In the genomic region with DNA sequence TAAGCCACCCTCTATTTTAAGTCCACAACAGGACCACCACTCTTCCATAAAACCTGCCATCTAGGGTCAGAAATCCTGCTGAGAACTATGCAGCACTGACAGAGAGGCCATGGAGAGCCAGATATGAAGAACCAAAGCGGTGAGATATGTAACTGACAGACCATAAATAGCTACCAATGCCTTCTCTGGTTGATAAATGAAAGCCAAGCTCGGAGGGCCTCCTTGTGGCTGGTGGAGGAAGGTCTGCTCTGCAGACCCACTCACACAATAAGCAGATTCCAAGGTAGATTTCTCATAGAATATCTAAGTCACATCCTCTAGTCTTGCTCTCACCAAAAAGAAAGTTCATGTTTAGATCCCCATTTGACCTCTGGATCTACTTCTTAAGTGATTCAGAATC, we compare ENCODE assay signal across 8 cellular contexts. TPM values are rescaled to one million over a fixed set of nuclear protein-coding genes. Genes with fewer than 3 reads are reported as not detected.
DNase-seq lines count a peak whose midpoint lies in the region; ATAC-seq and TF ChIP-seq lines count a peak whose summit lies in the region.

No MANE protein-coding gene starts in this region.

- POLR2A ChIA-PET in PC-9 (lab: Charles Lee; ENCODE audit: unreplicated experiment), result interaction anchor here (0.5 to 0.7 kb wide), 3 partner anchors 12 to 88 kb away, joined by 3 to 4 read pairs (median 3); no protein-coding TSS in a partner anchor

- no peak overlapping the region for H2AFZ ChIP-seq in DND-41 (ENCODE audit: low read depth, low read length)
- H2AFZ ChIP-seq in PC-9, result no peak overlapping the region

- H3K4me3 ChIP-seq in DND-41 (ENCODE audit: low read depth in 1 of 2, low read length in 2 of 2), result no peak overlapping the region
- H3K4me3 ChIP-seq in PC-9, result no peak overlapping the region
- no peak overlapping the region for H3K4me3 ChIP-seq in epithelial cell of esophagus (ENCODE audit: low read length)

- H3K27ac Mint-ChIP-seq in nephron progenitor cell, result no peak overlapping the region
- no peak overlapping the region for H3K27ac Mint-ChIP-seq in T-helper 2 cell treated with Interferon-gamma antibody and Interleukin-4, amounts not matched to agents 5 μg/mL and 100 μg/mL, for 36 hours

- no peak overlapping the region for H3K27ac ChIP-seq in DND-41 (ENCODE audit: low read length)
- H3K27ac ChIP-seq in PC-9, result no peak overlapping the region

- H3K9me3 ChIP-seq in DND-41 (ENCODE audit: insufficient read depth, low read length, severe bottlenecking) (no peaks in the 10 kb centered on the region), PC-9 (ENCODE audit: insufficient read depth, low read depth) (no peaks in the 10 kb centered on the region)

- no TSS peak for BruUV-seq in PC-9 (replicated peaks; lab: Mats Ljungman, UMichigan)

- H3K36me3 ChIP-seq in DND-41 (ENCODE audit: insufficient read depth, low read length), result peaks cover 42% of the 10 kb centered on the region
- peaks cover 27% of the 10 kb centered on the region for H3K36me3 ChIP-seq in PC-9 (ENCODE audit: low read depth)

- H3K4me1 ChIP-seq in DND-41 (ENCODE audit: insufficient read depth, low read length), result no peaks in the 10 kb centered on the region
- no peaks in the 10 kb centered on the region for H3K4me1 ChIP-seq in PC-9 (replicated peaks; ENCODE audit: insufficient read depth)

- peak; percentile 62 for TF ChIP-seq CTCF in DND-41 (IDR thresholded peaks at IDR 0.05; ENCODE audit: borderline replicate concordance, extremely low read depth, low read length, poor library complexity, severe bottlenecking)
- peak; percentile 65 for TF ChIP-seq CTCF in PC-9 (conservative IDR thresholded peaks at IDR 0.05)
- TF ChIP-seq CTCF in epithelial cell of esophagus (IDR thresholded peaks at IDR 0.05; ENCODE audit: insufficient read depth, low read depth, low read length, missing control alignments), result peak; percentile 64
- TF ChIP-seq CTCF in nephron progenitor cell (IDR thresholded peaks at IDR 0.05), result peak; percentile 52

- H4K20me1 ChIP-seq in DND-41 (ENCODE audit: insufficient read depth, low read length), result peaks cover 33% of the 10 kb centered on the region
- H4K20me1 ChIP-seq in PC-9 (ENCODE audit: insufficient read depth), result peaks cover 27% of the 10 kb centered on the region; the same call in 1 of the 2 replicates

- DNase-seq in DND-41 (peak; percentile 46), PC-9 (no peak), epithelial cell of esophagus (ENCODE audit: low read depth) (peak; percentile 62), nephron progenitor cell (peak; percentile 28)
- DNase-seq in T-helper 2 cell treated with Interferon-gamma antibody and Interleukin-4, amounts not matched to agents 5 μg/mL and 100 μg/mL, for 36 hours (ENCODE audit: low spot score), result no peak
- no peak for DNase-seq in activated effector memory CD4-positive, alpha-beta T cell treated with Interleukin-2 at 50 U/mL for 16 hours

- H3K79me2 ChIP-seq in DND-41 (ENCODE audit: insufficient read depth, low read length), result no peaks in the 10 kb centered on the region; the same call in 1 of the 2 replicates
- H3K79me2 ChIP-seq in PC-9 (ENCODE audit: low read depth), result peaks cover 22% of the 10 kb centered on the region

- CTCF ChIA-PET in PC-9 (lab: Charles Lee), result interaction anchor here (0.6 to 2.0 kb wide), 9 partner anchors 10 to 281 kb away, joined by 3 to 8 read pairs (median 3); no protein-coding TSS in a partner anchor

- no peak overlapping the region for H3K9ac ChIP-seq in DND-41 (ENCODE audit: low read depth, low read length)

- peaks cover 28% of the 10 kb centered on the region for H3K36me3 Mint-ChIP-seq in nephron progenitor cell (ENCODE audit: low read depth)
- no peaks in the 10 kb centered on the region for H3K36me3 Mint-ChIP-seq in T-helper 2 cell treated with Interferon-gamma antibody and Interleukin-4, amounts not matched to agents 5 μg/mL and 100 μg/mL, for 36 hours (ENCODE audit: low read depth)

- no peaks in the 10 kb centered on the region for H3K4me1 Mint-ChIP-seq in nephron progenitor cell
- peaks cover 6% of the 10 kb centered on the region for H3K4me1 Mint-ChIP-seq in T-helper 2 cell treated with Interferon-gamma antibody and Interleukin-4, amounts not matched to agents 5 μg/mL and 100 μg/mL, for 36 hours (ENCODE audit: low read depth)

- no peaks in the 10 kb centered on the region for H3K27me3 Mint-ChIP-seq in nephron progenitor cell (ENCODE audit: low read depth, poor library complexity)
- H3K27me3 Mint-ChIP-seq in T-helper 2 cell treated with Interferon-gamma antibody and Interleukin-4, amounts not matched to agents 5 μg/mL and 100 μg/mL, for 36 hours (ENCODE audit: low read depth), result no peaks in the 10 kb centered on the region

- no peak overlapping the region for H3K4me3 Mint-ChIP-seq in nephron progenitor cell
- H3K4me3 Mint-ChIP-seq in T-helper 2 cell treated with Interferon-gamma antibody and Interleukin-4, amounts not matched to agents 5 μg/mL and 100 μg/mL, for 36 hours, result no peak overlapping the region

- no peak overlapping the region for H3K4me2 ChIP-seq in DND-41 (ENCODE audit: insufficient read depth, low read length)
- no peak overlapping the region for H3K4me2 ChIP-seq in PC-9

- peaks cover 16% of the 10 kb centered on the region; the same call in 1 of the 2 replicates for H3F3A ChIP-seq in PC-9 (ENCODE audit: insufficient read depth, low read depth)

- no peaks in the 10 kb centered on the region for H3K9me2 ChIP-seq in PC-9 (ENCODE audit: insufficient read depth)

- intact Hi-C loops in PC-9 (cut with micrococcal nuclease; ENCODE audit: unreplicated experiment), result loop anchor here (1.0 to 5.0 kb wide), 5 partner anchors 13 to 393 kb away; a partner anchor contains a TSS

- ATAC-seq in DND-41 (ENCODE audit: insufficient read depth, low read depth) (peak; percentile 63), GM19351 (IDR thresholded peaks at IDR 0.05; ENCODE audit: unreplicated experiment) (peak; percentile 87), HG03565 (IDR thresholded peaks at IDR 0.05; ENCODE audit: unreplicated experiment) (peak; percentile 56)

- no peaks in the 10 kb centered on the region for H3K9me3 Mint-ChIP-seq in nephron progenitor cell
- no peaks in the 10 kb centered on the region for H3K9me3 Mint-ChIP-seq in T-helper 2 cell treated with Interferon-gamma antibody and Interleukin-4, amounts not matched to agents 5 μg/mL and 100 μg/mL, for 36 hours

- H3K27me3 ChIP-seq in DND-41 (ENCODE audit: insufficient read depth, low read length, poor library complexity), result no peaks in the 10 kb centered on the region
- no peaks in the 10 kb centered on the region for H3K27me3 ChIP-seq in PC-9 (ENCODE audit: insufficient read depth, low read depth)

RNA-seq across cellular contexts. Expression of a gene that starts 38.9 kb away (rescaled TPM):
- total RNA-seq in PC-9 (2021), result 74.6 and 93.7 TPM in 2 replicates

Comparison
In these comparisons a context has a peak if more than half of its experiments do, and no peak if none do; other contexts are left out.
1. DNase-seq: peak in DND-41 (single experiment), epithelial cell of esophagus (single experiment) and nephron progenitor cell (single experiment); none in PC-9 (0 of 2), T-helper 2 cell treated with Interferon-gamma antibody and Interleukin-4, amounts not matched to agents 5 μg/mL and 100 μg/mL, for 36 hours (single experiment) and activated effector memory CD4-positive, alpha-beta T cell treated with Interleukin-2 at 50 U/mL for 16 hours (single experiment).
2. Peak in every context shown above with its lines, with median percentiles within 50 percentile points of each other: ATAC-seq and CTCF ChIP-seq.